In the genomic region with DNA sequence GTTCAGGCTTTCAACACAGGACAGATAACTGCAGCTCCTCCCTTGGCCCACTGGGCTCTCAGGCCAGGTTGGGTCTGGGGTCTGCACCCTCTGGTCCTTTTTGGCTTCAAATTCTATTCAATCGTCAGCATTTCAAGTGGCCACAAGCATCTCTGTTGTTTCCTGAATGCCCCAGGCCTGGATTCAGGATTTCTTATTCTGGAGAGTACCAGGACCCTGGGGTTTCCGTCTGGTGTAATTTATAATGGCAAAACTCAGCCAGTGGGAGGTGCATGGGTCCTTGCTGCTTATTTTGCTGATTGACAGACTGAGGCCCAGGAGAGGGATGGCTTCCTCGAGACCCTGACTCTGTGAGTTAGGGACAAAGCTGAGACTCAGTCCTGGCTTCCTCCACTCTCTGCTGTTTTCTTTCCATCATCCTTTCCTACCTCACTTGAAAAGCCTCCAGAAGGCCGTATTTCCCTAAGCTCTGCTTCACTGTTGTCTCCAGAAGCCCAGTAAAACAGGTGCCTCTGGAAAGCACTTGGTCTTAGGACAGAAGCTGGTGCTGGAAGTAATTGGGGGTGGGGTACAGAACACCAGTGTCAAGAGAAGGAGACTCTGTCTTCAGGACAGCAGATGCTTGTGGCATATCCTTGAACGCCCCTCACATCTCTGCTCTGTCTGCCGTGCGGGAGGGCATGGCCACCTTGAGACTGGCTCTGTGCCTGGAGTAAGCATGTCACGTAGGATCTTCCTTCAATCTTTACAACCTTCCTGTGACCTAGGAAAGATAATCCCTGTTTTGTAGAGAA, we compare ENCODE assay signal across 1 cellular context.
TF ChIP-seq lines count a peak whose summit lies in the region.

No MANE protein-coding gene starts in this region.

TF ChIP-seq in SK-N-SH treated with all-trans-retinoic acid at 6 μM for 48 hours, 23 proteins besides CTCF, POLR2A, EP300 and RAD21 (continued from another document):
- TF ChIP-seq, protein P1, sequence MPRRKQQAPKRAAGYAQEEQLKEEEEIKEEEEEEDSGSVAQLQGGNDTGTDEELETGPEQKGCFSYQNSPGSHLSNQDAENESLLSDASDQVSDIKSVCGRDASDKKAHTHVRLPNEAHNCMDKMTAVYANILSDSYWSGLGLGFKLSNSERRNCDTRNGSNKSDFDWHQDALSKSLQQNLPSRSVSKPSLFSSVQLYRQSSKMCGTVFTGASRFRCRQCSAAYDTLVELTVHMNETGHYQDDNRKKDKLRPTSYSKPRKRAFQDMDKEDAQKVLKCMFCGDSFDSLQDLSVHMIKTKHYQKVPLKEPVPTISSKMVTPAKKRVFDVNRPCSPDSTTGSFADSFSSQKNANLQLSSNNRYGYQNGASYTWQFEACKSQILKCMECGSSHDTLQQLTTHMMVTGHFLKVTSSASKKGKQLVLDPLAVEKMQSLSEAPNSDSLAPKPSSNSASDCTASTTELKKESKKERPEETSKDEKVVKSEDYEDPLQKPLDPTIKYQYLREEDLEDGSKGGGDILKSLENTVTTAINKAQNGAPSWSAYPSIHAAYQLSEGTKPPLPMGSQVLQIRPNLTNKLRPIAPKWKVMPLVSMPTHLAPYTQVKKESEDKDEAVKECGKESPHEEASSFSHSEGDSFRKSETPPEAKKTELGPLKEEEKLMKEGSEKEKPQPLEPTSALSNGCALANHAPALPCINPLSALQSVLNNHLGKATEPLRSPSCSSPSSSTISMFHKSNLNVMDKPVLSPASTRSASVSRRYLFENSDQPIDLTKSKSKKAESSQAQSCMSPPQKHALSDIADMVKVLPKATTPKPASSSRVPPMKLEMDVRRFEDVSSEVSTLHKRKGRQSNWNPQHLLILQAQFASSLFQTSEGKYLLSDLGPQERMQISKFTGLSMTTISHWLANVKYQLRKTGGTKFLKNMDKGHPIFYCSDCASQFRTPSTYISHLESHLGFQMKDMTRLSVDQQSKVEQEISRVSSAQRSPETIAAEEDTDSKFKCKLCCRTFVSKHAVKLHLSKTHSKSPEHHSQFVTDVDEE (CRISPR knock-in tag; IDR thresholded peaks at IDR 0.05), result no peak
- TF ChIP-seq RARB (CRISPR knock-in tag; IDR thresholded peaks at IDR 0.05) (no peak), BACH2 (CRISPR knock-in tag; IDR thresholded peaks at IDR 0.05; ENCODE audit: borderline replicate concordance) (no peak), ARNTL (CRISPR knock-in tag; IDR thresholded peaks at IDR 0.05; ENCODE audit: borderline replicate concordance, low read depth) (no peak), GLIS3 (CRISPR knock-in tag; IDR thresholded peaks at IDR 0.05) (no peak), ISL1 (CRISPR knock-in tag; IDR thresholded peaks at IDR 0.05) (no peak), CSDC2 (CRISPR knock-in tag; IDR thresholded peaks at IDR 0.05) (no peak), ZNF8 (CRISPR knock-in tag; IDR thresholded peaks at IDR 0.05) (no peak), PPARA (CRISPR knock-in tag; IDR thresholded peaks at IDR 0.05; ENCODE audit: borderline replicate concordance) (no peak), ZFP30 (CRISPR knock-in tag; IDR thresholded peaks at IDR 0.05) (no peak), ZFP3 (CRISPR knock-in tag; IDR thresholded peaks at IDR 0.05) (no peak), ZNF565 (CRISPR knock-in tag; conservative IDR thresholded peaks at IDR 0.05; ENCODE audit: low read depth) (no peak), TOX (CRISPR knock-in tag; IDR thresholded peaks at IDR 0.05; ENCODE audit: borderline replicate concordance) (no peak), ESRRG (CRISPR knock-in tag; IDR thresholded peaks at IDR 0.05) (no peak)
- TF ChIP-seq, protein P2, sequence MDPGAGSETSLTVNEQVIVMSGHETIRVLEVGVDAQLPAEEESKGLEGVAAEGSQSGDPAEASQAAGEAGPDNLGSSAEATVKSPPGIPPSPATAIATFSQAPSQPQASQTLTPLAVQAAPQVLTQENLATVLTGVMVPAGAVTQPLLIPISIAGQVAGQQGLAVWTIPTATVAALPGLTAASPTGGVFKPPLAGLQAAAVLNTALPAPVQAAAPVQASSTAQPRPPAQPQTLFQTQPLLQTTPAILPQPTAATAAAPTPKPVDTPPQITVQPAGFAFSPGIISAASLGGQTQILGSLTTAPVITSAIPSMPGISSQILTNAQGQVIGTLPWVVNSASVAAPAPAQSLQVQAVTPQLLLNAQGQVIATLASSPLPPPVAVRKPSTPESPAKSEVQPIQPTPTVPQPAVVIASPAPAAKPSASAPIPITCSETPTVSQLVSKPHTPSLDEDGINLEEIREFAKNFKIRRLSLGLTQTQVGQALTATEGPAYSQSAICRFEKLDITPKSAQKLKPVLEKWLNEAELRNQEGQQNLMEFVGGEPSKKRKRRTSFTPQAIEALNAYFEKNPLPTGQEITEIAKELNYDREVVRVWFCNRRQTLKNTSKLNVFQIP (CRISPR knock-in tag; IDR thresholded peaks at IDR 0.05; ENCODE audit: borderline replicate concordance, low read depth), result no peak
- TF ChIP-seq, protein P3, sequence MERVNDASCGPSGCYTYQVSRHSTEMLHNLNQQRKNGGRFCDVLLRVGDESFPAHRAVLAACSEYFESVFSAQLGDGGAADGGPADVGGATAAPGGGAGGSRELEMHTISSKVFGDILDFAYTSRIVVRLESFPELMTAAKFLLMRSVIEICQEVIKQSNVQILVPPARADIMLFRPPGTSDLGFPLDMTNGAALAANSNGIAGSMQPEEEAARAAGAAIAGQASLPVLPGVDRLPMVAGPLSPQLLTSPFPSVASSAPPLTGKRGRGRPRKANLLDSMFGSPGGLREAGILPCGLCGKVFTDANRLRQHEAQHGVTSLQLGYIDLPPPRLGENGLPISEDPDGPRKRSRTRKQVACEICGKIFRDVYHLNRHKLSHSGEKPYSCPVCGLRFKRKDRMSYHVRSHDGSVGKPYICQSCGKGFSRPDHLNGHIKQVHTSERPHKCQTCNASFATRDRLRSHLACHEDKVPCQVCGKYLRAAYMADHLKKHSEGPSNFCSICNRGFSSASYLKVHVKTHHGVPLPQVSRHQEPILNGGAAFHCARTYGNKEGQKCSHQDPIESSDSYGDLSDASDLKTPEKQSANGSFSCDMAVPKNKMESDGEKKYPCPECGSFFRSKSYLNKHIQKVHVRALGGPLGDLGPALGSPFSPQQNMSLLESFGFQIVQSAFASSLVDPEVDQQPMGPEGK (CRISPR knock-in tag; IDR thresholded peaks at IDR 0.05; ENCODE audit: borderline replicate concordance), result no peak
- TF ChIP-seq, protein P4, sequence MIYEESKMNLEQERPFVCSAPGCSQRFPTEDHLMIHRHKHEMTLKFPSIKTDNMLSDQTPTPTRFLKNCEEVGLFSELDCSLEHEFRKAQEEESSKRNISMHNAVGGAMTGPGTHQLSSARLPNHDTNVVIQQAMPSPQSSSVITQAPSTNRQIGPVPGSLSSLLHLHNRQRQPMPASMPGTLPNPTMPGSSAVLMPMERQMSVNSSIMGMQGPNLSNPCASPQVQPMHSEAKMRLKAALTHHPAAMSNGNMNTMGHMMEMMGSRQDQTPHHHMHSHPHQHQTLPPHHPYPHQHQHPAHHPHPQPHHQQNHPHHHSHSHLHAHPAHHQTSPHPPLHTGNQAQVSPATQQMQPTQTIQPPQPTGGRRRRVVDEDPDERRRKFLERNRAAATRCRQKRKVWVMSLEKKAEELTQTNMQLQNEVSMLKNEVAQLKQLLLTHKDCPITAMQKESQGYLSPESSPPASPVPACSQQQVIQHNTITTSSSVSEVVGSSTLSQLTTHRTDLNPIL (CRISPR knock-in tag; IDR thresholded peaks at IDR 0.05; ENCODE audit: low read depth), result no peak
TF ChIP-seq in SK-N-SH treated with all-trans-retinoic acid at 6 μM for 48 hours: peak in this region for 0.
